In genomic region chr17:35022536-35023063, GRCh38 we compare ENCODE assay signal across 1 cellular context.
TF ChIP-seq lines count a peak whose summit lies in the region.

No MANE protein-coding gene starts in this region.

TF ChIP-seq in HepG2, 621 proteins besides CTCF, POLR2A, EP300 and RAD21:
- TF ChIP-seq ZNF570 (CRISPR knock-in tag; IDR thresholded peaks at IDR 0.05; ENCODE audit: borderline replicate concordance) (no peak), STAG1 (CRISPR knock-in tag; IDR thresholded peaks at IDR 0.05) (no peak), ONECUT2 (CRISPR knock-in tag; IDR thresholded peaks at IDR 0.05) (no peak), ZNF670 (CRISPR knock-in tag; IDR thresholded peaks at IDR 0.05; ENCODE audit: borderline replicate concordance) (no peak), ISX (CRISPR knock-in tag; conservative IDR thresholded peaks at IDR 0.05) (no peak), RFXANK (CRISPR knock-in tag; IDR thresholded peaks at IDR 0.05) (no peak), CHD2 (IDR thresholded peaks at IDR 0.05; ENCODE audit: low read depth, low read length) (no peak), MTF2 (CRISPR knock-in tag; IDR thresholded peaks at IDR 0.05; ENCODE audit: borderline replicate concordance) (no peak), RFX3 (CRISPR knock-in tag; IDR thresholded peaks at IDR 0.05) (no peak), TARDBP (CRISPR knock-in tag; IDR thresholded peaks at IDR 0.05) (no peak), HHEX (CRISPR knock-in tag; IDR thresholded peaks at IDR 0.05) (no peak), ZNF580 (CRISPR knock-in tag; IDR thresholded peaks at IDR 0.05; ENCODE audit: borderline replicate concordance, low read depth) (no peak), SIN3A (IDR thresholded peaks at IDR 0.05; ENCODE audit: borderline replicate concordance, low read depth, low read length) (no peak), TERF1 (CRISPR knock-in tag; IDR thresholded peaks at IDR 0.05) (no peak), NRL (CRISPR knock-in tag; IDR thresholded peaks at IDR 0.05; ENCODE audit: borderline replicate concordance) (no peak), ZFP82 (CRISPR knock-in tag; IDR thresholded peaks at IDR 0.05; ENCODE audit: borderline replicate concordance) (no peak)
- TF ChIP-seq, protein P1, sequence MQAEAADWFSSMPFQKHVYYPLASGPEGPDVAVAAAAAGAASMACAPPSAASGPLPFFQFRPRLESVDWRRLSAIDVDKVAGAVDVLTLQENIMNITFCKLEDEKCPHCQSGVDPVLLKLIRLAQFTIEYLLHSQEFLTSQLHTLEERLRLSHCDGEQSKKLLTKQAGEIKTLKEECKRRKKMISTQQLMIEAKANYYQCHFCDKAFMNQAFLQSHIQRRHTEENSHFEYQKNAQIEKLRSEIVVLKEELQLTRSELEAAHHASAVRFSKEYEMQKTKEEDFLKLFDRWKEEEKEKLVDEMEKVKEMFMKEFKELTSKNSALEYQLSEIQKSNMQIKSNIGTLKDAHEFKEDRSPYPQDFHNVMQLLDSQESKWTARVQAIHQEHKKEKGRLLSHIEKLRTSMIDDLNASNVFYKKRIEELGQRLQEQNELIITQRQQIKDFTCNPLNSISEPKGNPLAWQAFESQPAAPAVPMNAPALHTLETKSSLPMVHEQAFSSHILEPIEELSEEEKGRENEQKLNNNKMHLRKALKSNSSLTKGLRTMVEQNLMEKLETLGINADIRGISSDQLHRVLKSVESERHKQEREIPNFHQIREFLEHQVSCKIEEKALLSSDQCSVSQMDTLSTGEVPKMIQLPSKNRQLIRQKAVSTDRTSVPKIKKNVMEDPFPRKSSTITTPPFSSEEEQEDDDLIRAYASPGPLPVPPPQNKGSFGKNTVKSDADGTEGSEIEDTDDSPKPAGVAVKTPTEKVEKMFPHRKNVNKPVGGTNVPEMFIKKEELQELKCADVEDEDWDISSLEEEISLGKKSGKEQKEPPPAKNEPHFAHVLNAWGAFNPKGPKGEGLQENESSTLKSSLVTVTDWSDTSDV (CRISPR knock-in tag; IDR thresholded peaks at IDR 0.05): no peak
- TF ChIP-seq, protein P2, sequence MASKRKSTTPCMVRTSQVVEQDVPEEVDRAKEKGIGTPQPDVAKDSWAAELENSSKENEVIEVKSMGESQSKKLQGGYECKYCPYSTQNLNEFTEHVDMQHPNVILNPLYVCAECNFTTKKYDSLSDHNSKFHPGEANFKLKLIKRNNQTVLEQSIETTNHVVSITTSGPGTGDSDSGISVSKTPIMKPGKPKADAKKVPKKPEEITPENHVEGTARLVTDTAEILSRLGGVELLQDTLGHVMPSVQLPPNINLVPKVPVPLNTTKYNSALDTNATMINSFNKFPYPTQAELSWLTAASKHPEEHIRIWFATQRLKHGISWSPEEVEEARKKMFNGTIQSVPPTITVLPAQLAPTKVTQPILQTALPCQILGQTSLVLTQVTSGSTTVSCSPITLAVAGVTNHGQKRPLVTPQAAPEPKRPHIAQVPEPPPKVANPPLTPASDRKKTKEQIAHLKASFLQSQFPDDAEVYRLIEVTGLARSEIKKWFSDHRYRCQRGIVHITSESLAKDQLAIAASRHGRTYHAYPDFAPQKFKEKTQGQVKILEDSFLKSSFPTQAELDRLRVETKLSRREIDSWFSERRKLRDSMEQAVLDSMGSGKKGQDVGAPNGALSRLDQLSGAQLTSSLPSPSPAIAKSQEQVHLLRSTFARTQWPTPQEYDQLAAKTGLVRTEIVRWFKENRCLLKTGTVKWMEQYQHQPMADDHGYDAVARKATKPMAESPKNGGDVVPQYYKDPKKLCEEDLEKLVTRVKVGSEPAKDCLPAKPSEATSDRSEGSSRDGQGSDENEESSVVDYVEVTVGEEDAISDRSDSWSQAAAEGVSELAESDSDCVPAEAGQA (IDR thresholded peaks at IDR 0.05; ENCODE audit: low read depth): no peak
- TF ChIP-seq, protein P2 (CRISPR knock-in tag; IDR thresholded peaks at IDR 0.05; ENCODE audit: borderline replicate concordance): no peak
- TF ChIP-seq, protein P3, sequence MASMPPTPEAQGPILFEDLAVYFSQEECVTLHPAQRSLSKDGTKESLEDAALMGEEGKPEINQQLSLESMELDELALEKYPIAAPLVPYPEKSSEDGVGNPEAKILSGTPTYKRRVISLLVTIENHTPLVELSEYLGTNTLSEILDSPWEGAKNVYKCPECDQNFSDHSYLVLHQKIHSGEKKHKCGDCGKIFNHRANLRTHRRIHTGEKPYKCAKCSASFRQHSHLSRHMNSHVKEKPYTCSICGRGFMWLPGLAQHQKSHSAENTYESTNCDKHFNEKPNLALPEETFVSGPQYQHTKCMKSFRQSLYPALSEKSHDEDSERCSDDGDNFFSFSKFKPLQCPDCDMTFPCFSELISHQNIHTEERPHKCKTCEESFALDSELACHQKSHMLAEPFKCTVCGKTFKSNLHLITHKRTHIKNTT (CRISPR knock-in tag; IDR thresholded peaks at IDR 0.05): no peak
